ENCODE assay signal across 8 cellular contexts in genomic region chr6:150334790-150335783, GRCh38. TPM values are rescaled to one million over a fixed set of nuclear protein-coding genes. Genes with fewer than 3 reads are reported as not detected.
DNase-seq lines count a peak whose midpoint lies in the region; ATAC-seq and TF ChIP-seq lines count a peak whose summit lies in the region.

No MANE protein-coding gene starts in this region.

- dilution Hi-C loops in IMR-90 (cut with HindIII; ENCODE audit: low sequenced_read_pairs, unreplicated experiment), result no loop called here

- no peaks in the 10 kb centered on the region for H3K79me1 ChIP-seq in IMR-90 (ENCODE audit: low read depth in 1 of 2, low read length in 2 of 2)

- H3F3A ChIP-seq in neural progenitor cell (ENCODE audit: low read depth), result no peaks in the 10 kb centered on the region

- H3K23ac ChIP-seq in IMR-90 (ENCODE audit: low read depth, low read length), result no peak overlapping the region

- TF ChIP-seq CTCF in IMR-90 (conservative IDR thresholded peaks at IDR 0.05; ENCODE audit: low read depth, low read length) (peak; percentile 89), neural progenitor cell (IDR thresholded peaks at IDR 0.05) (peak; percentile 92)

- in situ Hi-C loops in IMR-90 (cut with MboI; ENCODE audit: low sequenced_read_pairs), result loop anchor here (5.0 to 25.0 kb wide), 2 partner anchors 253 to 398 kb away; partner anchors contain the start of gene ULBP2

- no peaks in the 10 kb centered on the region for H3K9me3 Mint-ChIP-seq in neural progenitor cell

- no peak overlapping the region for H2AK5ac ChIP-seq in IMR-90 (ENCODE audit: low read depth, low read length)

- peak overlapping the region; percentile 72 for H3K27ac Mint-ChIP-seq in neural progenitor cell

- H3K4me2 ChIP-seq in IMR-90 (ENCODE audit: low read depth, low read length) (no peak overlapping the region), neural progenitor cell (no peak overlapping the region)

- no peak for TF ChIP-seq POLR2A in IMR-90 (IDR thresholded peaks at IDR 0.05; ENCODE audit: low read depth, low read length)

- no peak overlapping the region for H4K8ac ChIP-seq in IMR-90 (ENCODE audit: low read depth in 2 of 2, low read length in 2 of 2)

- POLR2A ChIA-PET in IMR-90 (lab: Charles Lee; ENCODE audit: unreplicated experiment), result no interaction called here

- H3K9me1 ChIP-seq in IMR-90 (ENCODE audit: insufficient read depth, low read length), result peaks cover 6% of the 10 kb centered on the region; the same call in 1 of the 2 replicates

- no peaks in the 10 kb centered on the region for H3K36me3 Mint-ChIP-seq in neural progenitor cell

- no peak overlapping the region for H4K91ac ChIP-seq in IMR-90 (ENCODE audit: insufficient read depth, low read depth, low read length)

- H3K9ac ChIP-seq in IMR-90 (ENCODE audit: low read depth, low read length), result no peak overlapping the region
- H3K9ac ChIP-seq in neural progenitor cell, result no peak overlapping the region

- H2BK20ac ChIP-seq in IMR-90 (ENCODE audit: low read depth, low read length), result no peak overlapping the region

- no peak overlapping the region for H2AK9ac ChIP-seq in IMR-90 (replicated peaks; ENCODE audit: low read depth, low read length, poor library complexity)

- H3K18ac ChIP-seq in IMR-90 (ENCODE audit: low read depth, low read length), result no peak overlapping the region

- TF ChIP-seq RAD21 in IMR-90 (IDR thresholded peaks at IDR 0.05; ENCODE audit: low read length), result peak; percentile 90

- H3K79me2 ChIP-seq in neural progenitor cell (ENCODE audit: low read depth), result no peaks in the 10 kb centered on the region

- no peak overlapping the region for H4K5ac ChIP-seq in IMR-90 (ENCODE audit: low read depth, low read length)

- H3K4me1 ChIP-seq in IMR-90 (ENCODE audit: control insufficient read depth, insufficient read depth, low read length) (no peaks in the 10 kb centered on the region), neural progenitor cell (no peaks in the 10 kb centered on the region)

- H3K27me3 ChIP-seq in IMR-90 (ENCODE audit: control insufficient read depth, insufficient read depth, low read length) (peaks cover 6% of the 10 kb centered on the region), neural progenitor cell (no peaks in the 10 kb centered on the region)

- ATAC-seq in IMR-90 (ENCODE audit: low read depth), result peak; percentile 75
- no peak for ATAC-seq in GM21447 (IDR thresholded peaks at IDR 0.05; ENCODE audit: unreplicated experiment)
- no peak for ATAC-seq in GM19395 (IDR thresholded peaks at IDR 0.05; ENCODE audit: unreplicated experiment)

- intact Hi-C loops in IMR-90 (cut with micrococcal nuclease), result loop anchor here (1.0 to 5.0 kb wide), 3 partner anchors 255 to 480 kb away; no protein-coding TSS in a partner anchor

- no peak overlapping the region for H3K56ac ChIP-seq in IMR-90 (ENCODE audit: extremely low read depth, insufficient read depth, low read length)

- DNase-seq in activated CD4-positive, alpha-beta T cell treated with anti-CD3 and anti-CD28 coated beads for 48 hours, result peak; percentile 51
- no peak for DNase-seq in activated CD4-positive, alpha-beta T cell treated with anti-CD3 and anti-CD28 coated beads, Interleukin-2, amount 50 U/mL, for 1 hour
- DNase-seq in IMR-90 (peak; percentile 82), SW480 (ENCODE audit: low spot score) (peak; percentile 48), fibroblast of gingiva (ENCODE audit: low read depth) (peak; percentile 65), neural progenitor cell (ENCODE audit: low spot score) (peak; percentile 59)

- H3K14ac ChIP-seq in IMR-90 (replicated peaks; ENCODE audit: low read depth, low read length), result no peak overlapping the region

- H2BK15ac ChIP-seq in IMR-90 (ENCODE audit: low read depth, low read length), result no peak overlapping the region

- CTCF ChIA-PET in IMR-90 (lab: Yijun Ruan, JAX), result interaction anchor here (0.7 to 1.0 kb wide), 2 partner anchors 19 to 255 kb away, joined by 3 to 16 read pairs; no protein-coding TSS in a partner anchor

- H2BK120ac ChIP-seq in IMR-90 (ENCODE audit: low read depth, low read length), result no peak overlapping the region

- H2AFZ ChIP-seq in IMR-90 (replicated peaks; ENCODE audit: low read length, poor library complexity), result no peak overlapping the region
- peak overlapping the region; percentile 38 for H2AFZ ChIP-seq in neural progenitor cell (replicated peaks)

- no peaks in the 10 kb centered on the region for H3K36me3 ChIP-seq in IMR-90 (ENCODE audit: control insufficient read depth, insufficient read depth, low read length)
- H3K36me3 ChIP-seq in neural progenitor cell, result no peaks in the 10 kb centered on the region

- H3K27me3 Mint-ChIP-seq in neural progenitor cell (ENCODE audit: insufficient read depth, low read depth), result peaks cover 7% of the 10 kb centered on the region

- H3K4me1 Mint-ChIP-seq in neural progenitor cell, result peaks cover 3% of the 10 kb centered on the region

- no peak overlapping the region for H3K4me3 ChIP-seq in IMR-90 (ENCODE audit: insufficient read depth, low read depth, low read length)
- no peak overlapping the region for H3K4me3 ChIP-seq in neural progenitor cell

- BruUV-seq in IMR-90 (replicated peaks; lab: Mats Ljungman, UMichigan), result no TSS peak

- H4K20me1 ChIP-seq in IMR-90 (ENCODE audit: insufficient read depth, low read length), result no peaks in the 10 kb centered on the region
- H4K20me1 ChIP-seq in neural progenitor cell (ENCODE audit: low read depth), result no peaks in the 10 kb centered on the region

- no CpG with 5 or more reads among the region's 7 CpGs for WGBS in IMR-90 (ENCODE audit: extremely low coverage in 2 of 2, insufficient read length in 1 of 2), 2 experiments

- no peak overlapping the region for H2BK5ac ChIP-seq in IMR-90 (ENCODE audit: low read depth, low read length, poor library complexity, severe bottlenecking)

- H3K27ac ChIP-seq in IMR-90 (ENCODE audit: insufficient read depth, low read length) (no peak overlapping the region), neural progenitor cell (no peak overlapping the region)

- H3K4ac ChIP-seq in IMR-90 (ENCODE audit: low read depth, low read length), result no peak overlapping the region

- H3K9me3 ChIP-seq in IMR-90 (ENCODE audit: control insufficient read depth, insufficient read depth, low read length) (no peaks in the 10 kb centered on the region), neural progenitor cell (ENCODE audit: low read depth) (no peaks in the 10 kb centered on the region)

- H3K4me3 Mint-ChIP-seq in neural progenitor cell, result no peak overlapping the region

TF ChIP-seq in IMR-90, 13 proteins besides CTCF, POLR2A, EP300 and RAD21:
- TF ChIP-seq NFE2L2 (IDR thresholded peaks at IDR 0.05; ENCODE audit: low read depth, low read length) (no peak), SMC3 (IDR thresholded peaks at IDR 0.05; ENCODE audit: low read depth, low read length) (peak; percentile 92)

RNA-seq across cellular contexts. Expression of gene IYD, which starts 33.7 kb away (rescaled TPM):
- not detected in 2 replicates for total RNA-seq in IMR-90 (2012; rRNA removed)
- polyA plus RNA-seq in IMR-90 (2012; rRNA removed), result not detected in 2 replicates
- polyA plus RNA-seq in IMR-90 (2012; cell fraction: cytosol; rRNA removed), result not detected in 2 replicates
- not detected in 2 replicates for polyA plus RNA-seq in IMR-90 (2012; cell fraction: nucleus; rRNA removed; ENCODE audit: low replicate concordance)
- not detected in 2 replicates for total RNA-seq in neural progenitor cell (ENCODE audit: low replicate concordance)
